In genomic region chr2:240387669-240388358, GRCh38 we compare ENCODE assay signal across 8 cellular contexts. TPM values are rescaled to one million over a fixed set of nuclear protein-coding genes. Genes with fewer than 3 reads are reported as not detected.
A peak's percentile ranks its signal among the peaks of the same experiment; 100 is the strongest.
DNase-seq lines count a peak whose midpoint lies in the region; ATAC-seq, FAIRE-seq and TF ChIP-seq lines count a peak whose summit lies in the region.

No MANE protein-coding gene starts in this region.

- no peak for ATAC-seq in HG03457 (IDR thresholded peaks at IDR 0.05; ENCODE audit: unreplicated experiment)

- H3K27ac ChIP-seq in left ventricle myocardium inferior (replicated peaks): no peak overlapping the region
- H3K27ac ChIP-seq in skeletal muscle tissue (ENCODE audit: low read depth, low read length): peak overlapping the region; percentile 25
- H3K27ac ChIP-seq in small intestine (ENCODE audit: low read depth in 1 of 2, low read length in 1 of 2): peak overlapping the region in 1 of 2 donors; percentile 33

- TF ChIP-seq CTCF in left ventricle myocardium inferior (IDR thresholded peaks at IDR 0.05; ENCODE audit: borderline replicate concordance): no peak

- peak overlapping the region in 1 of 3 donors; percentile 40 for H3K9ac ChIP-seq in skeletal muscle tissue (ENCODE audit: low read depth in 1 of 3, low read length in 3 of 3)

- 69 to 76% (median 74%) methylated on average over 16 of the region's 16 CpGs for WGBS in small intestine, 3 donors

- peaks cover 7% of the 10 kb centered on the region for H3K27me3 ChIP-seq in left ventricle myocardium inferior (ENCODE audit: low read depth)
- no peaks in the 10 kb centered on the region for H3K27me3 ChIP-seq in skeletal muscle tissue (ENCODE audit: control insufficient read depth in 3 of 3, insufficient read depth in 3 of 3, low read length in 3 of 3)
- no peaks in the 10 kb centered on the region for H3K27me3 ChIP-seq in small intestine (ENCODE audit: control insufficient read depth in 2 of 2, insufficient read depth in 2 of 2, low read length in 2 of 2)

- no peaks in the 10 kb centered on the region for H3K36me3 ChIP-seq in left ventricle myocardium inferior
- no peaks in the 10 kb centered on the region for H3K36me3 ChIP-seq in skeletal muscle tissue (ENCODE audit: control insufficient read depth in 3 of 3, insufficient read depth in 3 of 3, low read length in 3 of 3)
- H3K36me3 ChIP-seq in small intestine (ENCODE audit: control insufficient read depth in 2 of 2, insufficient read depth in 2 of 2, low read length in 2 of 2): no peaks in the 10 kb centered on the region

- H3K4me3 ChIP-seq in left ventricle myocardium inferior (no peak overlapping the region), skeletal muscle tissue (ENCODE audit: low read length in 3 of 3) (peak overlapping the region in 2 of 3 donors; percentile 1 to 42), small intestine (ENCODE audit: low read depth in 1 of 2, low read length in 2 of 2) (no peak overlapping the region)

- DNase-seq in HCEC 1CT: peak; percentile 95
- DNase-seq in anterior cingulate cortex (lab: John Stamatoyannopoulos, UW): peak in 31 of 58 donors; percentile 9 to 89 (median 33)
- DNase-seq in left ventricle myocardium inferior: peak; percentile 55
- no peak for DNase-seq in small intestine
- DNase-seq in activated naive CD4-positive, alpha-beta T cell treated with anti-CD3 and anti-CD28 coated beads, Interleukin-2, amount 50 U/mL, for 16 hours: no peak
- no peak for DNase-seq in NCI-H2196 (lab: John Stamatoyannopoulos, UW; ENCODE audit: unreplicated experiment)

- H3K4me1 ChIP-seq in left ventricle myocardium inferior (peaks cover 13% of the 10 kb centered on the region), skeletal muscle tissue (ENCODE audit: control insufficient read depth in 3 of 3, insufficient read depth in 3 of 3, low read length in 3 of 3) (peaks cover 20 to 57% (median 49%) of the 10 kb centered on the region in 3 donors), small intestine (ENCODE audit: control insufficient read depth in 2 of 2, insufficient read depth in 1 of 2, low read depth in 1 of 2, low read length in 1 of 2) (no peaks in the 10 kb centered on the region)

- no peak for FAIRE-seq in small intestine (lab: Jason Lieb, UNC)

- intact Hi-C loops in left ventricle myocardium inferior (cut with micrococcal nuclease): no loop called here

- no peaks in the 10 kb centered on the region for H3K9me3 ChIP-seq in left ventricle myocardium inferior (replicated peaks)
- H3K9me3 ChIP-seq in skeletal muscle tissue (ENCODE audit: control insufficient read depth in 3 of 3, low read length in 3 of 3): no peaks in the 10 kb centered on the region
- no peaks in the 10 kb centered on the region for H3K9me3 ChIP-seq in small intestine (ENCODE audit: control insufficient read depth, low read depth)

RNA-seq across cellular contexts. Expression of gene GPC1, which starts 47.6 kb away (rescaled TPM):
- 187 TPM for total RNA-seq in left ventricle myocardium inferior
- 36.0 TPM for total RNA-seq in skeletal muscle tissue
- polyA plus RNA-seq in small intestine: 10 to 100 TPM in 1 of 3 donors, 1 to 10 TPM in 1, under 1 TPM in 1; 0.89 to 15.5 (median 2.7) TPM

Comparison
In these comparisons a context has a peak if more than half of its experiments do, and no peak if none do; other contexts are left out.
1. DNase-seq: peak in HCEC 1CT (single experiment), anterior cingulate cortex (31 of 58) and left ventricle myocardium inferior (single experiment); none in small intestine (single experiment), activated naive CD4-positive, alpha-beta T cell treated with anti-CD3 and anti-CD28 coated beads, Interleukin-2, amount 50 U/mL, for 16 hours (single experiment) and NCI-H2196 (single experiment).
2. H3K4me3 ChIP-seq: peak in skeletal muscle tissue (2 of 3); none in left ventricle myocardium inferior (single experiment) and small intestine (0 of 2).